Comparison of ENCODE assay signal across 10 cellular contexts in genomic region chr2:41400057-41400665, GRCh38.
DNase-seq lines count a peak whose midpoint lies in the region; ATAC-seq and TF ChIP-seq lines count a peak whose summit lies in the region.
"Had no signal": no experiment of that assay in that cellular context is flagged by ENCODE, and none has a peak within 500 bp of the region (broad histone marks: within the 10 kb centered on the region; RNA-seq: fewer than 3 reads in every experiment).

No MANE protein-coding gene starts in this region.

- H3K4me3 Mint-ChIP-seq in Caco-2 (ENCODE audit: unreplicated experiment), result no peak overlapping the region
- H3K4me3 Mint-ChIP-seq in H9, result no peak overlapping the region

- H3T11ph ChIP-seq in H9 (ENCODE audit: low read length), result no peak overlapping the region

- H2BK12ac ChIP-seq in H9 (ENCODE audit: insufficient read length, low read depth, low read length), result no peak overlapping the region

- no peak overlapping the region for H2BK120ac ChIP-seq in H9 (ENCODE audit: low read depth, low read length, poor library complexity, severe bottlenecking)

- H3K27me3 ChIP-seq in Caco-2 (replicated peaks; ENCODE audit: control insufficient read depth, insufficient read depth, low read length) (no peaks in the 10 kb centered on the region), H9 (ENCODE audit: insufficient read depth, low read length) (no peaks in the 10 kb centered on the region)

- H3K27me3 Mint-ChIP-seq in Caco-2 (ENCODE audit: insufficient read depth, unreplicated experiment) (peaks cover 11% of the 10 kb centered on the region), H9 (ENCODE audit: low read depth) (no peaks in the 10 kb centered on the region)

- no peak overlapping the region for H3K4ac ChIP-seq in H9 (ENCODE audit: low read depth, low read length)

- H3K9me3 ChIP-seq in Caco-2 (peaks cover under 1% of the 10 kb centered on the region; the same call in 1 of the 2 replicates), H9 (ENCODE audit: control insufficient read depth, low read depth, low read length) (peaks cover 8% of the 10 kb centered on the region)

- CTCF ChIA-PET in Caco-2 (lab: Charles Lee), result interaction anchor here (1.0 to 1.5 kb wide), 3 partner anchors 18 to 1487 kb away, joined by 3 to 10 read pairs (median 5); no protein-coding TSS in a partner anchor

- H3K36me3 Mint-ChIP-seq in Caco-2 (ENCODE audit: insufficient read depth, unreplicated experiment), result no peaks in the 10 kb centered on the region
- peaks cover 14 to 22% (median 20%) of the 10 kb centered on the region in 3 experiments for H3K36me3 Mint-ChIP-seq in H9 (ENCODE audit: insufficient read depth in 1 of 3, low read depth in 3 of 3)

- no peak overlapping the region for H2AK5ac ChIP-seq in H9 (ENCODE audit: insufficient read length, low read length)

- no peaks in the 10 kb centered on the region for H3K36me3 ChIP-seq in Caco-2 (ENCODE audit: control insufficient read depth, insufficient read depth, low read length)

- no peaks in the 10 kb centered on the region for H3K79me1 ChIP-seq in H9 (ENCODE audit: insufficient read depth, low read depth, low read length, poor library complexity, severe bottlenecking)

- DNase-seq in Caco-2, result peak in 1 of 2 experiments; percentile 29
- peak; percentile 40 for DNase-seq in H9
- DNase-seq in SK-MEL-5 (ENCODE audit: low read depth, low spot score), result peak; percentile 76
- peak; percentile 54 for DNase-seq in iPS-NIHi11 (ENCODE audit: low spot score)
- DNase-seq in NCI-H345 (lab: John Stamatoyannopoulos, UW), result no peak
- DNase-seq in glomerular visceral epithelial cell (ENCODE audit: extremely low spot score), result no peak
- DNase-seq in NCI-H187 (lab: John Stamatoyannopoulos, UW), result no peak
- DNase-seq: activated CD8-positive, alpha-beta memory T cell treated with anti-CD3 and anti-CD28 coated beads for 24 hours; NCI-H446 treated with DMSO at 0.1 percent for 48 hours had no signal

- no peaks in the 10 kb centered on the region for H4K20me1 ChIP-seq in H9 (ENCODE audit: control insufficient read depth, insufficient read depth, insufficient read length)

- H3K27ac ChIP-seq in H9 (ENCODE audit: insufficient read length, low read depth, low read length), result no peak overlapping the region

- no peak overlapping the region for H3K18ac ChIP-seq in H9 (ENCODE audit: insufficient read length, low read depth, low read length)

- H3K9me3 Mint-ChIP-seq in Caco-2 (ENCODE audit: unreplicated experiment) (peaks cover 9% of the 10 kb centered on the region), H9 (peaks cover 19 to 20% of the 10 kb centered on the region in 2 experiments)

- no peak overlapping the region for H2BK5ac ChIP-seq in H9 (ENCODE audit: insufficient read length, low read length)

- intact Hi-C loops in Caco-2 (cut with micrococcal nuclease; ENCODE audit: unreplicated experiment), result no loop called here

- no peak overlapping the region for H3K14ac ChIP-seq in H9 (ENCODE audit: insufficient read depth, low read length)

- H3K4me2 ChIP-seq in H9 (ENCODE audit: insufficient read depth, insufficient read length, low read length), result no peak overlapping the region

- H2AFZ ChIP-seq in H9 (ENCODE audit: low read length), result no peak overlapping the region

- no CpG with 5 or more reads among the region's 6 CpGs for WGBS in H9 (ENCODE audit: extremely low coverage, insufficient read length, low lambda C conversion rate)

- H3K56ac ChIP-seq in H9 (ENCODE audit: insufficient read length, low read depth, low read length), result no peak overlapping the region

- H3K27ac Mint-ChIP-seq in Caco-2 (ENCODE audit: unreplicated experiment) (no peak overlapping the region), H9 (no peak overlapping the region)

- H3K4me1 Mint-ChIP-seq in Caco-2 (ENCODE audit: low read depth, unreplicated experiment) (no peaks in the 10 kb centered on the region), H9 (peaks cover 8 to 9% of the 10 kb centered on the region in 2 experiments; a peak in 3 of 4 replicates)

- H3K23me2 ChIP-seq in H9 (ENCODE audit: insufficient read length, low read depth, low read length, poor library complexity, severe bottlenecking), result no peaks in the 10 kb centered on the region

- H4K8ac ChIP-seq in H9 (replicated peaks; ENCODE audit: insufficient read length, low read depth, low read length), result no peak overlapping the region

- BruUV-seq in Caco-2 (replicated peaks; lab: Mats Ljungman, UMichigan), result no TSS peak

- no peak overlapping the region for H3K23ac ChIP-seq in H9 (ENCODE audit: insufficient read length, low read depth, low read length)

- H4K91ac ChIP-seq in H9 (ENCODE audit: insufficient read length, low read depth, low read length), result no peak overlapping the region

- H3K4me3 ChIP-seq in Caco-2 (ENCODE audit: low read depth, low read length), result no peak overlapping the region

- no peak overlapping the region for H2BK15ac ChIP-seq in H9 (ENCODE audit: low read depth, low read length)

- TF ChIP-seq CTCF in Caco-2 (IDR thresholded peaks at IDR 0.05; ENCODE audit: insufficient read depth in 1 of 2, low read depth in 1 of 2, low read length in 1 of 2, severe bottlenecking in 1 of 2, unreplicated experiment in 1 of 2), result peak; percentile 22 to 34
- TF ChIP-seq CTCF in H9 (conservative IDR thresholded peaks at IDR 0.05), result peak; percentile 65

- H3K4me1 ChIP-seq in Caco-2, result no peaks in the 10 kb centered on the region; the same call in 1 of the 2 replicates
- H3K4me1 ChIP-seq in H9 (ENCODE audit: insufficient read depth, low read length), result no peaks in the 10 kb centered on the region

- no peak overlapping the region for H4K5ac ChIP-seq in H9 (ENCODE audit: insufficient read length, low read depth, low read length)

- POLR2A ChIA-PET in Caco-2 (lab: Charles Lee), result no interaction called here

- no peaks in the 10 kb centered on the region for H3K79me2 ChIP-seq in H9 (ENCODE audit: insufficient read depth, low read length)

- no peak overlapping the region for H3K9ac ChIP-seq in H9 (ENCODE audit: extremely low read depth, insufficient read length, low read length)

- no peak overlapping the region for H2BK20ac ChIP-seq in H9 (ENCODE audit: low read depth, low read length, poor library complexity, severe bottlenecking)

- ATAC-seq in HG03565 (IDR thresholded peaks at IDR 0.05; ENCODE audit: unreplicated experiment), result no peak

- in situ Hi-C loops in SK-MEL-5 (cut with HindIII; ENCODE audit: low pct_unique_long_range_greater_than_20kb, low sequenced_read_pairs), result no loop called here

Comparison
In these comparisons a context has a peak if more than half of its experiments do, and no peak if none do; other contexts are left out.
1. DNase-seq: peak in H9 (single experiment), SK-MEL-5 (single experiment) and iPS-NIHi11 (single experiment); none in NCI-H345 (single experiment), glomerular visceral epithelial cell (single experiment) and NCI-H187 (0 of 2).